ENCODE assay signal across 4 cellular contexts in genomic region chr2:9730523-9730922, GRCh38.
A peak's percentile ranks its signal among the peaks of the same experiment; 100 is the strongest.
DNase-seq lines count a peak whose midpoint lies in the region; ATAC-seq, FAIRE-seq and TF ChIP-seq lines count a peak whose summit lies in the region.
"Not testable (repeated sequence)": the region's sequence is repeated elsewhere in the genome, so short reads cannot be mapped to it uniquely, and the experiment has no call there.

No MANE protein-coding gene starts in this region.

- CTCF ChIA-PET in HepG2 (lab: Yijun Ruan, JAX; ENCODE audit: low intra/inter-chr PET ratio, low total read pairs), result not testable (repeated sequence)

- not testable (repeated sequence) for H3K4me1 ChIP-seq in HepG2 (ENCODE audit: insufficient read depth, low read length); neural progenitor cell

- not testable (repeated sequence) for H3K9me3 Mint-ChIP-seq in central memory CD8-positive, alpha-beta T cell
- H3K9me3 Mint-ChIP-seq in neural progenitor cell, result peaks cover 16% of the 10 kb centered on the region

- not testable (repeated sequence) for H3K9ac ChIP-seq in HepG2 (ENCODE audit: insufficient read depth, low read depth, low read length); neural progenitor cell

- not testable (repeated sequence) for H3K9me3 ChIP-seq in T-helper 17 cell (ENCODE audit: control insufficient read depth, low read length, poor library complexity, severe bottlenecking); HepG2 (ENCODE audit: low read length); neural progenitor cell (ENCODE audit: low read depth)

- POLR2A ChIA-PET in HepG2 (lab: Yijun Ruan, JAX), result not testable (repeated sequence)

- H2AFZ ChIP-seq in HepG2 (ENCODE audit: low read length), result not testable (repeated sequence)
- H2AFZ ChIP-seq in neural progenitor cell (replicated peaks), result peak overlapping the region; percentile 17

- not testable (repeated sequence) for TF ChIP-seq POLR2A in HepG2 (IDR thresholded peaks at IDR 0.05; ENCODE audit: insufficient read depth in 1 of 2, low read depth in 2 of 2, low read length in 2 of 2)

- not testable (repeated sequence) for H3K27ac ChIP-seq in HepG2 (ENCODE audit: extremely low read length, insufficient read depth, low read length); neural progenitor cell

- H3K27ac Mint-ChIP-seq in T-helper 17 cell, result peak overlapping the region; percentile 39
- peak overlapping the region; percentile 35 for H3K27ac Mint-ChIP-seq in central memory CD8-positive, alpha-beta T cell (ENCODE audit: low read depth)
- H3K27ac Mint-ChIP-seq in neural progenitor cell, result not testable (repeated sequence)

- 25% methylated on average over 4 of the region's 4 CpGs for WGBS in HepG2 (ENCODE audit: low lambda C conversion rate)

- intact Hi-C loops in HepG2 (cut with micrococcal nuclease; ENCODE audit: unreplicated experiment), result not testable (repeated sequence)

- H3K4me3 ChIP-seq in HepG2 (replicated peaks in 1 of 3; ENCODE audit: insufficient read depth in 1 of 3, low read depth in 2 of 3, low read length in 3 of 3); neural progenitor cell: not testable (repeated sequence)

- not testable (repeated sequence) for H3K79me2 ChIP-seq in HepG2 (ENCODE audit: insufficient read depth, low read length); neural progenitor cell (ENCODE audit: low read depth)

- not testable (repeated sequence) for BruUV-seq in HepG2 (replicated peaks; lab: Mats Ljungman, UMichigan)

- in situ Hi-C loops in HepG2 (cut with HindIII; ENCODE audit: extremely low pct_ligation_motif_present, low pct_unique_long_range_greater_than_20kb), result not testable (repeated sequence)

- H3K4me1 Mint-ChIP-seq in T-helper 17 cell (peaks cover 20% of the 10 kb centered on the region), neural progenitor cell (peaks cover 14% of the 10 kb centered on the region)
- H3K4me1 Mint-ChIP-seq in central memory CD8-positive, alpha-beta T cell, result peaks cover 14% of the 10 kb centered on the region

- not testable (repeated sequence) for DNase-seq in T-helper 17 cell; central memory CD8-positive, alpha-beta T cell (ENCODE audit: low spot score in 2 of 2); HepG2 (ENCODE audit: low spot score); neural progenitor cell (ENCODE audit: low spot score)

- not testable (repeated sequence) for H3K36me3 Mint-ChIP-seq in T-helper 17 cell (ENCODE audit: low read depth); central memory CD8-positive, alpha-beta T cell (ENCODE audit: insufficient read depth); neural progenitor cell

- H3K36me3 ChIP-seq in HepG2 (replicated peaks in 1 of 2; ENCODE audit: control insufficient read depth in 1 of 2, insufficient read depth in 2 of 2, low read length in 2 of 2); neural progenitor cell: not testable (repeated sequence)

- H4K20me1 ChIP-seq in HepG2 (ENCODE audit: insufficient read depth, low read length); neural progenitor cell (ENCODE audit: low read depth): not testable (repeated sequence)

- not testable (repeated sequence) for H3F3A ChIP-seq in neural progenitor cell (ENCODE audit: low read depth)

- H3K27me3 Mint-ChIP-seq in T-helper 17 cell; central memory CD8-positive, alpha-beta T cell: not testable (repeated sequence)
- peaks cover 14% of the 10 kb centered on the region for H3K27me3 Mint-ChIP-seq in neural progenitor cell (ENCODE audit: insufficient read depth, low read depth)

- H3K4me3 Mint-ChIP-seq in T-helper 17 cell; central memory CD8-positive, alpha-beta T cell; neural progenitor cell: not testable (repeated sequence)

- FAIRE-seq in HepG2 (lab: Jason Lieb, UNC), result not testable (repeated sequence)

- not testable (repeated sequence) for ATAC-seq in T-helper 17 cell; central memory CD8-positive, alpha-beta T cell (replicated peaks; ENCODE audit: extremely low read depth, poor library complexity, severe bottlenecking); HepG2

- TF ChIP-seq RAD21 in HepG2 (CRISPR knock-in tag; IDR thresholded peaks at IDR 0.05), result not testable (repeated sequence)

- TF ChIP-seq EP300 in HepG2 (IDR thresholded peaks at IDR 0.05; ENCODE audit: low read depth in 2 of 2, low read length in 2 of 2); HepG2 (CRISPR knock-in tag; IDR thresholded peaks at IDR 0.05; ENCODE audit: borderline replicate concordance): not testable (repeated sequence)

- TF ChIP-seq CTCF in HepG2 (CRISPR knock-in tag; IDR thresholded peaks at IDR 0.05); neural progenitor cell (IDR thresholded peaks at IDR 0.05): not testable (repeated sequence)

- not testable (repeated sequence) for H3K4me2 ChIP-seq in HepG2 (ENCODE audit: low read depth, low read length); neural progenitor cell

- H3K27me3 ChIP-seq in HepG2 (ENCODE audit: control insufficient read depth in 1 of 2, insufficient read depth in 2 of 2, low read length in 2 of 2), result peaks cover 3 to 18% of the 10 kb centered on the region in 2 experiments; a peak in 3 of 5 replicates
- H3K27me3 ChIP-seq in neural progenitor cell, result not testable (repeated sequence)

TF ChIP-seq in HepG2, 621 proteins besides CTCF, POLR2A, EP300 and RAD21:
- 0 out of 2 replicates have a peak, but pooled peaks have one; percentile 49 for TF ChIP-seq PCBP1 (IDR thresholded peaks at IDR 0.05; ENCODE audit: borderline replicate concordance, low read depth, low read length)
- peak; percentile 92 for TF ChIP-seq HNRNPK (IDR thresholded peaks at IDR 0.05; ENCODE audit: low read depth, low read length, poor library complexity, severe bottlenecking)
TF ChIP-seq in HepG2: peak in this region for 2; not testable (repeated sequence) for 619.
